ENCODE assay signal across 11 cellular contexts in the genomic region with DNA sequence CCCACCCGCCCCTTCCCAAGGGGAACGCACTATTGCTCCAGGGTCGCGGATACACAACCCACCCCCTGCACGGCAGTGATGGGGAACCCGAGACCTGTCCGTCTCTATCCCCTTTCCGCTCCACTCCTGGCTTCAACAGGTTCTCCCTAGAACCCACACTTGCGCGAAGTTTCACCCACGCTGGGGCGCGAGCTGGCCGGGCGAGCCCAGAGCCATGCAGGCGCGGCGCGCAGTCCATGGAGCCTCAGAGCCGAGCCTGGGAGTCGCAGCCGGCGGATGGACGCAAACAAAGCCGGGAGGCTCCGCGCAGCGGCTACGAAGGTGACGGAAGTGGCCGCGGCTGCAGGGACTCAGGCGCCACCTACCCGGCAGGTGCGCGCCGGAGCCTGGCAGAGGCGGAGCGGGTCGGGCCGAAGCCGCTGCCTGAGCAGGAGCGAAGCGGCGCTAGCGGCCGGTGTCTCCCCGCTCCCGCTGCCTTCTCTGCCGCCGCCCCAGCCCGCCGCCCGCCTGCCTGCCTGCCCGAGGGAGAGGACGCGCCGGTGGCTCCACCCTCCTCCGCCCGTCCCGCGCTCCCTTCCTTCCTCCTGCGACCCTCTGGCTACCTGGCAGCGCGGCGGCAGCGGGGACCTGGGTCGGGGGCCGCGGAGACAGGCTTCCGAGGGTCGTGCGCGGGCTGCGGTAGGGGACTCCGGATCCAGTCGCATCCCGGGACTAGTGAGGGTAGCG. TPM values are rescaled to one million over a fixed set of nuclear protein-coding genes. Genes with fewer than 3 reads are reported as not detected.
DNase-seq lines count a peak whose midpoint lies in the region; ATAC-seq lines count a peak whose summit lies in the region.
"Had no signal": no experiment of that assay in that cellular context is flagged by ENCODE, and none has a peak within 500 bp of the region (broad histone marks: within the 10 kb centered on the region; RNA-seq: fewer than 3 reads in every experiment).

No MANE protein-coding gene starts in this region.

- peak; percentile 70 for DNase-seq in activated CD8-positive, alpha-beta memory T cell treated with anti-CD3 and anti-CD28 coated beads for 24 hours
- no peak for DNase-seq in activated CD8-positive, alpha-beta memory T cell treated with anti-CD3 and anti-CD28 coated beads, Interleukin-2, amount 50 U/mL, for 4 hours
- DNase-seq in activated CD4-positive, alpha-beta memory T cell treated with anti-CD3 and anti-CD28 coated beads for 36 hours = peak; percentile 45
- peak; percentile 33 for DNase-seq in stimulated activated naive CD8-positive, alpha-beta T cell treated with anti-CD3 and anti-CD28 coated beads, Interleukin-15, Interleukin-2, amounts not matched to agents 100 U/mL and 50 U/mL, for 24 hours
- DNase-seq in SW 1271 (lab: John Stamatoyannopoulos, UW) (no peak), CD1c-positive myeloid dendritic cell (ENCODE audit: extremely low spot score) (no peak), NCI-H1694 (lab: John Stamatoyannopoulos, UW) (no peak)

- intact Hi-C loops in activated CD4-positive, alpha-beta memory T cell treated with anti-CD3 and anti-CD28 coated beads for 36 hours (cut with micrococcal nuclease) = no loop called here

- H3K27ac Mint-ChIP-seq in activated CD4-positive, alpha-beta memory T cell treated with anti-CD3 and anti-CD28 coated beads for 36 hours = no peak overlapping the region

- peak overlapping the region; percentile 94 for H3K4me3 ChIP-seq in iPS-11a (ENCODE audit: low read depth, low read length)
- H3K4me3 ChIP-seq: SK-N-MC had no signal

- CTCF ChIA-PET in activated CD4-positive, alpha-beta memory T cell treated with anti-CD3 and anti-CD28 coated beads for 36 hours (lab: Charles Lee) = interaction anchor here (1.2 kb wide), 1 partner anchor 86 kb away, joined by 3 read pairs; no protein-coding TSS in a partner anchor

- POLR2A ChIA-PET in activated CD4-positive, alpha-beta memory T cell treated with anti-CD3 and anti-CD28 coated beads for 36 hours (lab: Charles Lee) = no interaction called here

- H3K4me1 Mint-ChIP-seq in activated CD4-positive, alpha-beta memory T cell treated with anti-CD3 and anti-CD28 coated beads for 36 hours (ENCODE audit: low read depth) = peaks cover 11% of the 10 kb centered on the region

- no peaks in the 10 kb centered on the region for H3K36me3 Mint-ChIP-seq in activated CD4-positive, alpha-beta memory T cell treated with anti-CD3 and anti-CD28 coated beads for 36 hours

- H3K27me3 Mint-ChIP-seq in activated CD4-positive, alpha-beta memory T cell treated with anti-CD3 and anti-CD28 coated beads for 36 hours = peaks cover 33% of the 10 kb centered on the region

- no peak overlapping the region for H3K4me3 Mint-ChIP-seq in activated CD4-positive, alpha-beta memory T cell treated with anti-CD3 and anti-CD28 coated beads for 36 hours

- peaks cover 8% of the 10 kb centered on the region for H3K9me3 Mint-ChIP-seq in activated CD4-positive, alpha-beta memory T cell treated with anti-CD3 and anti-CD28 coated beads for 36 hours

- no peak for ATAC-seq in stimulated activated naive CD8-positive, alpha-beta T cell treated with anti-CD3 and anti-CD28 coated beads, Interleukin-15, Interleukin-2, amounts not matched to agents 100 U/mL and 50 U/mL, for 24 hours

RNA-seq across cellular contexts. Expression of a gene that starts 14.0 kb away (rescaled TPM):
- total RNA-seq in activated CD4-positive, alpha-beta memory T cell treated with anti-CD3 and anti-CD28 coated beads for 36 hours = not detected
- total RNA-seq: Daoy, kidney epithelial cell had no signal

RNA-seq across cellular contexts. Expression of a gene that starts 35.3 kb away (rescaled TPM):
- total RNA-seq in activated CD4-positive, alpha-beta memory T cell treated with anti-CD3 and anti-CD28 coated beads for 36 hours = not detected
- total RNA-seq: Daoy, kidney epithelial cell had no signal

RNA-seq across cellular contexts. Expression of a gene that starts 42.1 kb away (rescaled TPM):
- not detected for total RNA-seq in activated CD4-positive, alpha-beta memory T cell treated with anti-CD3 and anti-CD28 coated beads for 36 hours
- total RNA-seq: Daoy, kidney epithelial cell had no signal

Comparison
In these comparisons a context has a peak if more than half of its experiments do, and no peak if none do; other contexts are left out.
1. DNase-seq: peak in activated CD8-positive, alpha-beta memory T cell treated with anti-CD3 and anti-CD28 coated beads for 24 hours (single experiment), activated CD4-positive, alpha-beta memory T cell treated with anti-CD3 and anti-CD28 coated beads for 36 hours (single experiment) and stimulated activated naive CD8-positive, alpha-beta T cell treated with anti-CD3 and anti-CD28 coated beads, Interleukin-15, Interleukin-2, amounts not matched to agents 100 U/mL and 50 U/mL, for 24 hours (single experiment); none in activated CD8-positive, alpha-beta memory T cell treated with anti-CD3 and anti-CD28 coated beads, Interleukin-2, amount 50 U/mL, for 4 hours (single experiment), SW 1271 (0 of 2), CD1c-positive myeloid dendritic cell (single experiment) and NCI-H1694 (single experiment).